ENCODE assay signal across 8 cellular contexts in the genomic region with DNA sequence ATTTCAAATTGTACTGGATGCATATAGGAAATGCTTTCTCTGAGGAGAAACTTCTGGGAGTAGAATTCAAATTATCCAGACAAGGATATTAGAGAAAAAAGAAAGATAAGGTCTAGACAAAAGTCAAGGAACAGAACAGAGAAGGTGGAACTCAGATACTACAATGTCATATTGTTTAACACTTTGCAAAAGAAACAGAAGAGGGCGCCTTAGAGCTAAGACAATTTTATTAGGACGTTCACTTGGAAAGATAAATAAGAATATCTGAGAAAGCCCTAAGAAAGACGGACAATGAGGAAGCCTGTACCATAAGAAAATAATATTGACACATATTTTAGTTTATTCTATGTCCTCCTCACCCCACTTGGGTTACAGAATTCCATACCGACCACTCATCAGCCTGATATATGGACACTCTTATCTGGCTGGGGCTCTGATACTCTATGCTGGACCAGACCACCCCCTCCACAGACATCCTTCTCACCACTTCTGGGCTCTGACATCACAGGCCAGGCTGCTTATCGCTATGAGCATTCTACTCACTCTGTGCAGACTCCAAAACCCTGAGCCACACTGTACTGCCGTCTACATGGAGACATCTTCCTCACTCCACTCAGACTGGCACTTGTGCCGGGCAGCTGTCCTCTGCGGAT. TPM values are rescaled to one million over a fixed set of nuclear protein-coding genes. Genes with fewer than 3 reads are reported as not detected.
DNase-seq lines count a peak whose midpoint lies in the region; ATAC-seq, FAIRE-seq and TF ChIP-seq lines count a peak whose summit lies in the region.

No MANE protein-coding gene starts in this region.

- DNase-seq in AG08395 (ENCODE audit: low spot score) (peak; percentile 59), GM19239 (ENCODE audit: insufficient read length, low spot score) (no peak), OCI-LY7 (ENCODE audit: low spot score) (peak; percentile 61), natural killer cell (no peak), HPDE6-E6E7 (ENCODE audit: extremely low spot score) (no peak)
- no peak for DNase-seq in activated naive CD4-positive, alpha-beta T cell treated with anti-CD3 and anti-CD28 coated beads, Interleukin-2, amount 10 ng/mL, durations not matched to agents 7 days and 5 days
- DNase-seq in activated CD4-positive, alpha-beta memory T cell treated with anti-CD3 and anti-CD28 coated beads, Interleukin-2, amount 10 ng/mL, durations not matched to agents 7 days and 5 days: no peak

- POLR2A ChIA-PET in OCI-LY7 (lab: Charles Lee): interaction anchor here (0.5 to 0.9 kb wide), 4 partner anchors 14 to 605 kb away, joined by 3 read pairs; no protein-coding TSS in a partner anchor
- POLR2A ChIA-PET in activated CD4-positive, alpha-beta memory T cell treated with anti-CD3 and anti-CD28 coated beads, Interleukin-2, amount 10 ng/mL, durations not matched to agents 7 days and 5 days (lab: Charles Lee): interaction anchor here (3.1 kb wide), 1 partner anchor 10 kb away, joined by 16 read pairs; the partner anchor contains the start of gene AK3

- no peaks in the 10 kb centered on the region for H3K36me3 ChIP-seq in OCI-LY7 (ENCODE audit: insufficient read depth, low read length)

- H3K27ac Mint-ChIP-seq in natural killer cell: no peak overlapping the region
- no peak overlapping the region for H3K27ac Mint-ChIP-seq in activated naive CD4-positive, alpha-beta T cell treated with anti-CD3 and anti-CD28 coated beads, Interleukin-2, amount 10 ng/mL, durations not matched to agents 7 days and 5 days
- no peak overlapping the region for H3K27ac Mint-ChIP-seq in activated CD4-positive, alpha-beta memory T cell treated with anti-CD3 and anti-CD28 coated beads, Interleukin-2, amount 10 ng/mL, durations not matched to agents 7 days and 5 days

- no peaks in the 10 kb centered on the region for H3K9me3 Mint-ChIP-seq in natural killer cell
- no peaks in the 10 kb centered on the region for H3K9me3 Mint-ChIP-seq in activated naive CD4-positive, alpha-beta T cell treated with anti-CD3 and anti-CD28 coated beads, Interleukin-2, amount 10 ng/mL, durations not matched to agents 7 days and 5 days
- H3K9me3 Mint-ChIP-seq in activated CD4-positive, alpha-beta memory T cell treated with anti-CD3 and anti-CD28 coated beads, Interleukin-2, amount 10 ng/mL, durations not matched to agents 7 days and 5 days: no peaks in the 10 kb centered on the region

- intact Hi-C loops in OCI-LY7 (cut with micrococcal nuclease; ENCODE audit: unreplicated experiment) (loop anchor here (10.0 kb wide), 1 partner anchor 435 kb away; no protein-coding TSS in a partner anchor), natural killer cell (cut with micrococcal nuclease) (no loop called here)

- no TSS peak for BruUV-seq in OCI-LY7 (replicated peaks; lab: Mats Ljungman, UMichigan)

- peaks cover 6 to 16% of the 10 kb centered on the region in 2 donors for H3K27me3 Mint-ChIP-seq in natural killer cell (ENCODE audit: low read depth in 2 of 2)
- peaks cover 18% of the 10 kb centered on the region for H3K27me3 Mint-ChIP-seq in activated naive CD4-positive, alpha-beta T cell treated with anti-CD3 and anti-CD28 coated beads, Interleukin-2, amount 10 ng/mL, durations not matched to agents 7 days and 5 days
- H3K27me3 Mint-ChIP-seq in activated CD4-positive, alpha-beta memory T cell treated with anti-CD3 and anti-CD28 coated beads, Interleukin-2, amount 10 ng/mL, durations not matched to agents 7 days and 5 days: peaks cover 4% of the 10 kb centered on the region

- no peak overlapping the region for H3K4me3 Mint-ChIP-seq in natural killer cell
- no peak overlapping the region for H3K4me3 Mint-ChIP-seq in activated naive CD4-positive, alpha-beta T cell treated with anti-CD3 and anti-CD28 coated beads, Interleukin-2, amount 10 ng/mL, durations not matched to agents 7 days and 5 days
- H3K4me3 Mint-ChIP-seq in activated CD4-positive, alpha-beta memory T cell treated with anti-CD3 and anti-CD28 coated beads, Interleukin-2, amount 10 ng/mL, durations not matched to agents 7 days and 5 days: no peak overlapping the region

- H3K36me3 Mint-ChIP-seq in natural killer cell: no peaks in the 10 kb centered on the region
- H3K36me3 Mint-ChIP-seq in activated naive CD4-positive, alpha-beta T cell treated with anti-CD3 and anti-CD28 coated beads, Interleukin-2, amount 10 ng/mL, durations not matched to agents 7 days and 5 days: no peaks in the 10 kb centered on the region
- no peaks in the 10 kb centered on the region for H3K36me3 Mint-ChIP-seq in activated CD4-positive, alpha-beta memory T cell treated with anti-CD3 and anti-CD28 coated beads, Interleukin-2, amount 10 ng/mL, durations not matched to agents 7 days and 5 days (ENCODE audit: low read depth)

- H3K27ac ChIP-seq in OCI-LY7 (ENCODE audit: low read depth, low read length, poor library complexity, severe bottlenecking): no peak overlapping the region

- ATAC-seq in natural killer cell: peak; percentile 66 to 68 (median 67)

- H3K4me1 ChIP-seq in OCI-LY7 (ENCODE audit: insufficient read depth, low read length, poor library complexity, severe bottlenecking): no peaks in the 10 kb centered on the region

- H3K4me3 ChIP-seq in OCI-LY7 (ENCODE audit: low read depth, low read length, poor library complexity, severe bottlenecking): no peak overlapping the region

- FAIRE-seq in GM19239 (lab: Jason Lieb, UNC) (peak; percentile 83), endometrium (lab: Jason Lieb, UNC) (peak; percentile 85)

- no peak overlapping the region for H3K4me2 ChIP-seq in OCI-LY7 (ENCODE audit: low read length)

- H3K79me2 ChIP-seq in OCI-LY7 (ENCODE audit: insufficient read depth, low read depth, low read length): no peaks in the 10 kb centered on the region

- H3K9me2 ChIP-seq in OCI-LY7 (ENCODE audit: insufficient read depth, low read length): no peaks in the 10 kb centered on the region

- peak; percentile 85 for TF ChIP-seq CTCF in OCI-LY7 (conservative IDR thresholded peaks at IDR 0.05; ENCODE audit: low read length)
- TF ChIP-seq CTCF in natural killer cell (IDR thresholded peaks at IDR 0.05): peak; percentile 69

- CTCF ChIA-PET in OCI-LY7 (lab: Charles Lee; ENCODE audit: unreplicated experiment): no interaction called here
- CTCF ChIA-PET in activated naive CD4-positive, alpha-beta T cell treated with anti-CD3 and anti-CD28 coated beads, Interleukin-2, amount 10 ng/mL, durations not matched to agents 7 days and 5 days (lab: Charles Lee): interaction anchor here (0.6 to 3.9 kb wide), 6 partner anchors 9 to 420 kb away, joined by 3 to 17 read pairs (median 4); no protein-coding TSS in a partner anchor
- CTCF ChIA-PET in activated CD4-positive, alpha-beta memory T cell treated with anti-CD3 and anti-CD28 coated beads, Interleukin-2, amount 10 ng/mL, durations not matched to agents 7 days and 5 days (lab: Charles Lee): interaction anchor here (0.6 to 11.6 kb wide), 14 partner anchors 9 to 955 kb away, joined by 3 to 62 read pairs (median 4); partner anchors contain the start of gene RCL1

- no peaks in the 10 kb centered on the region for H3K9me3 ChIP-seq in OCI-LY7 (ENCODE audit: low read length)

- no peak overlapping the region for H2AFZ ChIP-seq in OCI-LY7 (ENCODE audit: low read length)

- no peaks in the 10 kb centered on the region for H4K20me1 ChIP-seq in OCI-LY7 (ENCODE audit: insufficient read depth, low read length)

- H3K4me1 Mint-ChIP-seq in natural killer cell: no peaks in the 10 kb centered on the region
- H3K4me1 Mint-ChIP-seq in activated naive CD4-positive, alpha-beta T cell treated with anti-CD3 and anti-CD28 coated beads, Interleukin-2, amount 10 ng/mL, durations not matched to agents 7 days and 5 days: peaks cover 2% of the 10 kb centered on the region
- H3K4me1 Mint-ChIP-seq in activated CD4-positive, alpha-beta memory T cell treated with anti-CD3 and anti-CD28 coated beads, Interleukin-2, amount 10 ng/mL, durations not matched to agents 7 days and 5 days: peaks cover 7% of the 10 kb centered on the region

RNA-seq across cellular contexts. Expression of gene AK3, which starts 9.1 kb away (rescaled TPM):
- 64.4 and 108 TPM in 2 replicates for total RNA-seq in OCI-LY7 (2014; rRNA removed; shearing (Covaris generic))
- 43.3 and 50.1 TPM in 2 replicates for total RNA-seq in OCI-LY7 (2022)
- total RNA-seq in natural killer cell: 10 to 100 TPM; 18.6 to 23.1 (median 21.0) TPM
- 10 to 100 TPM; 34.0 to 34.6 TPM for total RNA-seq in activated CD4-positive, alpha-beta memory T cell treated with anti-CD3 and anti-CD28 coated beads, Interleukin-2, amount 10 ng/mL, durations not matched to agents 7 days and 5 days

RNA-seq across cellular contexts. Expression of gene RCL1, which starts 42.6 kb away (rescaled TPM):
- 25.0 and 27.5 TPM in 2 replicates for total RNA-seq in OCI-LY7 (2014; rRNA removed; shearing (Covaris generic))
- 26.8 and 31.3 TPM in 2 replicates for total RNA-seq in OCI-LY7 (2022)
- 10 to 100 TPM; 18.1 to 26.3 (median 23.0) TPM for total RNA-seq in natural killer cell
- 10 to 100 TPM; 11.5 to 12.3 TPM for total RNA-seq in activated CD4-positive, alpha-beta memory T cell treated with anti-CD3 and anti-CD28 coated beads, Interleukin-2, amount 10 ng/mL, durations not matched to agents 7 days and 5 days

Comparison
In these comparisons a context has a peak if more than half of its experiments do, and no peak if none do; other contexts are left out.
1. DNase-seq: peak in AG08395 (single experiment) and OCI-LY7 (single experiment); none in GM19239 (single experiment), natural killer cell (single experiment), activated naive CD4-positive, alpha-beta T cell treated with anti-CD3 and anti-CD28 coated beads, Interleukin-2, amount 10 ng/mL, durations not matched to agents 7 days and 5 days (single experiment), HPDE6-E6E7 (single experiment) and activated CD4-positive, alpha-beta memory T cell treated with anti-CD3 and anti-CD28 coated beads, Interleukin-2, amount 10 ng/mL, durations not matched to agents 7 days and 5 days (single experiment).